Comparison of ENCODE assay signal across 15 cellular contexts in the genomic region with DNA sequence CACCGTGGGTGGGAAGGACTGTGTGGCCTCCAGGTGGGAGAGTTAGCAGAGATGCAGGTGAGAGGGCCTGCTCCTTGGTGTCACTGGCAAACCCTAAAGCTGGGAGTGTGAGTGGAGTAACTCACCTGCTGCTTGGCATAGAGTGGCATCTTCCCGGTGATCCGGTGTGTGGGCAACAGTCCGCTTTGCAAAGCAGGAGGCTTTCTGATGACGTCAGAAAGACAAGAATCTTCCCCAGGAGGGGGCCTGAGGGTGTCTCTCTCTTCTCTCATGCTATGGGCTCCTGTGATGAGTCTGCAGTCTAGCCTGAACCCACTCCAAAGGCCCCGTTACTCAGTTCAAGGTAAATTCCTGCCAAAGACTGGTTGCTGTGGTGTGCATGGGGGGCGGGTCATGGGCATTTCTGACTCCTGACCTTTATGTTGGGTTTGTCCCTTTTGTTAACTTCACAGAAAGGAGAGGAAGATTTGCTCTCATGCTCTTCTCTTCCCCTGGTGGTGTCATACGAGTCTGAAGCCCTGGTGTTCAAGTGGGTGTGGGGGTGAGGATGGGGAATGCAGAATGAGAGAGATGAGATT.
DNase-seq lines count a peak whose midpoint lies in the region; ATAC-seq and TF ChIP-seq lines count a peak whose summit lies in the region.
"Had no signal": no experiment of that assay in that cellular context is flagged by ENCODE, and none has a peak within 500 bp of the region (broad histone marks: within the 10 kb centered on the region; RNA-seq: fewer than 3 reads in every experiment).

No MANE protein-coding gene starts in this region.

- no TSS peak for BruUV-seq in MCF 10A (replicated peaks; lab: Mats Ljungman, UMichigan)

- no peak for ATAC-seq in CD4-positive, CD25-positive, alpha-beta regulatory T cell (ENCODE audit: low read depth in 2 of 2)
- no peak for ATAC-seq in T-cell (replicated peaks in 1 of 4)
- ATAC-seq: esophagus mucosa had no signal

- no peaks in the 10 kb centered on the region for H3K36me3 Mint-ChIP-seq in CD4-positive, CD25-positive, alpha-beta regulatory T cell
- H3K36me3 Mint-ChIP-seq in T-cell (no peaks in the 10 kb centered on the region), MCF 10A (ENCODE audit: insufficient read depth, unreplicated experiment) (no peaks in the 10 kb centered on the region)
- H3K36me3 Mint-ChIP-seq: neural progenitor cell had no signal

- no peaks in the 10 kb centered on the region for H3K27me3 Mint-ChIP-seq in CD4-positive, CD25-positive, alpha-beta regulatory T cell
- H3K27me3 Mint-ChIP-seq in T-cell: no peaks in the 10 kb centered on the region
- no peaks in the 10 kb centered on the region for H3K27me3 Mint-ChIP-seq in MCF 10A (ENCODE audit: insufficient read depth, unreplicated experiment)

- intact Hi-C loops in MCF 10A (cut with micrococcal nuclease): no loop called here

- H3K27ac Mint-ChIP-seq in CD4-positive, CD25-positive, alpha-beta regulatory T cell: peak overlapping the region in 2 of 3 donors; percentile 10 to 74
- peak overlapping the region; percentile 46 to 64 for H3K27ac Mint-ChIP-seq in T-cell
- H3K27ac Mint-ChIP-seq in MCF 10A (ENCODE audit: low read depth, unreplicated experiment): no peak overlapping the region
- H3K27ac Mint-ChIP-seq: dendritic cell treated with granulocyte-macrophage colony-stimulating factor and Interleukin-4, amounts not matched to agents 40 ng/mL and 50 ng/mL, for 4 days; neural progenitor cell had no signal

- POLR2A ChIA-PET in T-cell (lab: Charles Lee) (no interaction called here), MCF 10A (lab: Yijun Ruan, JAX) (no interaction called here)

- H3K27ac ChIP-seq in CD4-positive, CD25-positive, alpha-beta regulatory T cell (ENCODE audit: insufficient read depth, low read length, poor library complexity, severe bottlenecking): no peak overlapping the region
- H3K27ac ChIP-seq: neural progenitor cell had no signal

- no peaks in the 10 kb centered on the region for H3K27me3 ChIP-seq in CD4-positive, CD25-positive, alpha-beta regulatory T cell (ENCODE audit: control insufficient read depth, insufficient read depth, low read length)
- H3K27me3 ChIP-seq: neural progenitor cell had no signal

- peaks cover 0 to 2% (median 0%) of the 10 kb centered on the region in 7 donors for H3K9me3 Mint-ChIP-seq in CD4-positive, CD25-positive, alpha-beta regulatory T cell
- H3K9me3 Mint-ChIP-seq in T-cell (peaks cover 0 to 4% (median 0%) of the 10 kb centered on the region in 3 donors), MCF 10A (ENCODE audit: unreplicated experiment) (no peaks in the 10 kb centered on the region)
- H3K9me3 Mint-ChIP-seq: neural progenitor cell had no signal

- peaks cover 51% of the 10 kb centered on the region for H3K4me1 ChIP-seq in CD4-positive, CD25-positive, alpha-beta regulatory T cell (ENCODE audit: control insufficient read depth, insufficient read depth, low read length, poor library complexity, severe bottlenecking)
- H3K4me1 ChIP-seq: neural progenitor cell had no signal

- no peak for TF ChIP-seq CTCF in GM10266 (IDR thresholded peaks at IDR 0.05; ENCODE audit: control insufficient read depth, insufficient read depth, low read depth, missing control alignments)
- no peak for TF ChIP-seq CTCF in MCF 10A (IDR thresholded peaks at IDR 0.05; ENCODE audit: unreplicated experiment)

- no peak overlapping the region for H3K4me3 ChIP-seq in CD4-positive, CD25-positive, alpha-beta regulatory T cell (ENCODE audit: low read depth, low read length)
- H3K4me3 ChIP-seq: neural progenitor cell had no signal

- peak overlapping the region in 1 of 4 donors; percentile 28 for H3K4me3 Mint-ChIP-seq in CD4-positive, CD25-positive, alpha-beta regulatory T cell
- H3K4me3 Mint-ChIP-seq in T-cell (no peak overlapping the region), MCF 10A (ENCODE audit: unreplicated experiment) (no peak overlapping the region)
- H3K4me3 Mint-ChIP-seq: dendritic cell treated with granulocyte-macrophage colony-stimulating factor and Interleukin-4, amounts not matched to agents 40 ng/mL and 50 ng/mL, for 4 days; neural progenitor cell had no signal

- CTCF ChIA-PET in T-cell (lab: Charles Lee) (no interaction called here), MCF 10A (lab: Yijun Ruan, JAX) (no interaction called here)

- peaks cover 0 to 5% of the 10 kb centered on the region in 2 experiments for H3K9me3 ChIP-seq in CD4-positive, CD25-positive, alpha-beta regulatory T cell (ENCODE audit: control insufficient read depth in 2 of 2, low read length in 2 of 2)

- DNase-seq in CD4-positive, CD25-positive, alpha-beta regulatory T cell: peak in 1 of 3 donors; percentile 25
- no peak for DNase-seq in T-cell
- peak; percentile 74 to 80 for DNase-seq in activated T-cell treated with anti-CD3 and anti-CD28 coated beads, Interleukin-2, amount 50 U/mL, for 48 hours
- peak; percentile 54 to 65 for DNase-seq in stimulated activated CD4-positive, alpha-beta T cell treated with anti-CD3 and anti-CD28 coated beads, Interleukin-15, amount 100 ng/mL, for 48 hours (ENCODE audit: low read depth in 2 of 2)
- no peak for DNase-seq in GM10266 (ENCODE audit: extremely low spot score)
- no peak for DNase-seq in Ammon's horn (ENCODE audit: low spot score)
- no peak for DNase-seq in NCI-H82 (lab: John Stamatoyannopoulos, UW)
- no peak for DNase-seq in MCF 10A (ENCODE audit: unreplicated experiment)
- DNase-seq: activated gamma-delta T cell, NCI-H1930, NCI-H524 treated with DMSO at 0.1 percent for 48 hours, retina had no signal

- peaks cover 21 to 67% (median 45%) of the 10 kb centered on the region in 4 donors for H3K4me1 Mint-ChIP-seq in CD4-positive, CD25-positive, alpha-beta regulatory T cell
- H3K4me1 Mint-ChIP-seq in T-cell: peaks cover 62 to 84% (median 71%) of the 10 kb centered on the region in 3 donors
- H3K4me1 Mint-ChIP-seq in MCF 10A (ENCODE audit: insufficient read depth, unreplicated experiment): no peaks in the 10 kb centered on the region
- H3K4me1 Mint-ChIP-seq: neural progenitor cell had no signal

- H3K36me3 ChIP-seq in CD4-positive, CD25-positive, alpha-beta regulatory T cell (ENCODE audit: control insufficient read depth, insufficient read depth, low read length): no peaks in the 10 kb centered on the region
- H3K36me3 ChIP-seq: neural progenitor cell had no signal

Comparison
In these comparisons a context has a peak if more than half of its experiments do, and no peak if none do; other contexts are left out.
1. DNase-seq: peak in activated T-cell treated with anti-CD3 and anti-CD28 coated beads, Interleukin-2, amount 50 U/mL, for 48 hours (2 of 2) and stimulated activated CD4-positive, alpha-beta T cell treated with anti-CD3 and anti-CD28 coated beads, Interleukin-15, amount 100 ng/mL, for 48 hours (2 of 2); none in T-cell (0 of 34), GM10266 (single experiment), Ammon's horn (single experiment), NCI-H82 (single experiment) and MCF 10A (single experiment).